ENCODE assay signal across 7 cellular contexts in genomic region chr1:67213164-67213563, GRCh38. TPM values are rescaled to one million over a fixed set of nuclear protein-coding genes. Genes with fewer than 3 reads are reported as not detected.
A peak's percentile ranks its signal among the peaks of the same experiment; 100 is the strongest.
DNase-seq lines count a peak whose midpoint lies in the region; ATAC-seq lines count a peak whose summit lies in the region.

No MANE protein-coding gene starts in this region.

- no peak overlapping the region for H3K18ac ChIP-seq in mesendoderm (ENCODE audit: low read length)

- H3K4me3 ChIP-seq in adipocyte (ENCODE audit: low read length): no peak overlapping the region
- no peak overlapping the region for H3K4me3 ChIP-seq in mesendoderm (ENCODE audit: low read length)

- WGBS in mesendoderm (ENCODE audit: extremely low coverage, insufficient coverage, low lambda C conversion rate): no CpG with 5 or more reads among the region's 3 CpGs

- no peak overlapping the region for H3K23ac ChIP-seq in mesendoderm (ENCODE audit: low read length)

- H3K4me2 ChIP-seq in mesendoderm (ENCODE audit: low read length): no peak overlapping the region

- no peak overlapping the region for H3K4ac ChIP-seq in mesendoderm (ENCODE audit: low read depth, low read length)

- no peaks in the 10 kb centered on the region for H3K79me1 ChIP-seq in mesendoderm (ENCODE audit: low read length)

- no peaks in the 10 kb centered on the region for H3K9me3 ChIP-seq in adipocyte (ENCODE audit: control insufficient read depth, low read length)

- H2AK5ac ChIP-seq in mesendoderm (ENCODE audit: low read length): no peak overlapping the region

- H4K8ac ChIP-seq in mesendoderm (ENCODE audit: low read depth, low read length): no peak overlapping the region

- H2BK15ac ChIP-seq in mesendoderm (replicated peaks; ENCODE audit: low read depth): no peak overlapping the region

- H3K4me1 ChIP-seq in adipocyte (ENCODE audit: control insufficient read depth, insufficient read depth, low read length) (peaks cover 8% of the 10 kb centered on the region), mesendoderm (ENCODE audit: control insufficient read depth, low read depth, low read length) (no peaks in the 10 kb centered on the region)

- no peak overlapping the region for H4K5ac ChIP-seq in mesendoderm (ENCODE audit: low read length)

- H3K9ac ChIP-seq in adipocyte (ENCODE audit: low read length): no peak overlapping the region
- no peak overlapping the region for H3K9ac ChIP-seq in mesendoderm (ENCODE audit: low read length)

- no peak overlapping the region for H2BK5ac ChIP-seq in mesendoderm (ENCODE audit: low read length)

- H3K36me3 ChIP-seq in adipocyte (ENCODE audit: control insufficient read depth, insufficient read depth, low read length, severe bottlenecking) (no peaks in the 10 kb centered on the region), mesendoderm (ENCODE audit: control insufficient read depth, insufficient read depth, low read length) (no peaks in the 10 kb centered on the region)

- H3K56ac ChIP-seq in mesendoderm (ENCODE audit: low read length): no peak overlapping the region

- DNase-seq in EH (ENCODE audit: low read depth) (peak; percentile 21), HT-29 (ENCODE audit: low spot score) (peak; percentile 58), adipocyte (ENCODE audit: low read depth) (peak; percentile 50), mesendoderm (peak; percentile 66), cortex of kidney (lab: John Stamatoyannopoulos, UW) (no peak), epidermal melanocyte (ENCODE audit: insufficient read length, low spot score) (no peak)

- H2BK120ac ChIP-seq in mesendoderm (ENCODE audit: low read depth, low read length): no peak overlapping the region

- no peak for ATAC-seq in HG03039 (IDR thresholded peaks at IDR 0.05; ENCODE audit: unreplicated experiment)

- no peaks in the 10 kb centered on the region for H3K79me2 ChIP-seq in mesendoderm (ENCODE audit: control insufficient read depth, insufficient read depth, low read length)

- no peak overlapping the region for H3K27ac ChIP-seq in mesendoderm (ENCODE audit: low read depth, low read length)

- H3K27me3 ChIP-seq in adipocyte (replicated peaks; ENCODE audit: control insufficient read depth, insufficient read depth, low read length) (no peaks in the 10 kb centered on the region), mesendoderm (ENCODE audit: insufficient read depth, low read length, poor library complexity) (no peaks in the 10 kb centered on the region)

RNA-seq across cellular contexts. Expression of gene IL23R, which starts 46.9 kb away (rescaled TPM):
- not detected in 2 replicates for total RNA-seq in HT-29 (2014; rRNA removed; shearing (Covaris generic))
- polyA plus RNA-seq in mesendoderm (2013, experiment 1 of 2): 0.03 TPM
- 0.01 TPM for polyA plus RNA-seq in mesendoderm (2013, experiment 2 of 2)

Comparison
In these comparisons a context has a peak if more than half of its experiments do, and no peak if none do; other contexts are left out.
1. DNase-seq: peak in EH (single experiment), HT-29 (single experiment), adipocyte (single experiment) and mesendoderm (single experiment); none in cortex of kidney (single experiment) and epidermal melanocyte (single experiment).